Comparison of ENCODE assay signal across 1 cellular context in the genomic region with DNA sequence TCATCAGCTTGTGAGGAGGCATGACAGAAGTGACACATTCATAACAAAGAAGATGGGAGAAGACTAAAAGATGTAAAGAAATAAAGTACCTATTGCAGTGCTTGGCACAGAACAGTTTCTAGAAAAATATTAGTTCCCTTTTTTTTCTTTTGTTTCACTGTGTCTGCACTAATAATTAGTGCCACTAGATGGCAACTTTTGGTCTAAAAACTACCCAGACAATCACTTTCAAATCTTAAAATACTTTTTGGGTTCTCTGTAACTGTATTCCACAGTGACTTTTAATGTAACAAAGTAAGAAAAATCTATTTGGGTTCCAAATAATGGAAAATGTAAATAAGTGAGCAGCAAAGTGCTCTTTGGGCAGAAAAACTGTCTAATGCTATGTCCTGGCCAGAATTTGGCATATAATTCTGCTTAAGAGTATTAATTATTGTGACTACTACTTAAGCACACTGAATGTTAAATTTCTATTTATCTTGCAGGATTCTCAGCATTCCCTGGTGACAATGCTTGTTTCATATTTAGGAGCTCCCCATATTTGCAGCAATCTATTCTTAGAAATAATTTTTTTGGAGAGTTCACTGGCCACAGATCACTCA.
TF ChIP-seq lines count a peak whose summit lies in the region.

No MANE protein-coding gene starts in this region.

TF ChIP-seq in H1, 55 proteins besides CTCF, POLR2A, EP300 and RAD21 (continued from another document):
- TF ChIP-seq, protein P1, sequence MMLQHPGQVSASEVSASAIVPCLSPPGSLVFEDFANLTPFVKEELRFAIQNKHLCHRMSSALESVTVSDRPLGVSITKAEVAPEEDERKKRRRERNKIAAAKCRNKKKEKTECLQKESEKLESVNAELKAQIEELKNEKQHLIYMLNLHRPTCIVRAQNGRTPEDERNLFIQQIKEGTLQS (IDR thresholded peaks at IDR 0.05; ENCODE audit: insufficient read depth, low read depth, low read length), result no peak
- TF ChIP-seq SIRT6 (IDR thresholded peaks at IDR 0.05; ENCODE audit: low read length), result no peak
- TF ChIP-seq, protein P2, sequence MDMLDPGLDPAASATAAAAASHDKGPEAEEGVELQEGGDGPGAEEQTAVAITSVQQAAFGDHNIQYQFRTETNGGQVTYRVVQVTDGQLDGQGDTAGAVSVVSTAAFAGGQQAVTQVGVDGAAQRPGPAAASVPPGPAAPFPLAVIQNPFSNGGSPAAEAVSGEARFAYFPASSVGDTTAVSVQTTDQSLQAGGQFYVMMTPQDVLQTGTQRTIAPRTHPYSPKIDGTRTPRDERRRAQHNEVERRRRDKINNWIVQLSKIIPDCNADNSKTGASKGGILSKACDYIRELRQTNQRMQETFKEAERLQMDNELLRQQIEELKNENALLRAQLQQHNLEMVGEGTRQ (IDR thresholded peaks at IDR 0.05; ENCODE audit: low read length), result no peak
- no peak for TF ChIP-seq BACH1 (IDR thresholded peaks at IDR 0.05; ENCODE audit: low read length)
- TF ChIP-seq SUZ12 (IDR thresholded peaks at IDR 0.05; ENCODE audit: low read length), result no peak
- no peak for TF ChIP-seq RFX5 (IDR thresholded peaks at IDR 0.05; ENCODE audit: borderline replicate concordance, low read depth, low read length)
- no peak for TF ChIP-seq SRF (IDR thresholded peaks at IDR 0.05; ENCODE audit: low read depth, low read length)
- no peak for TF ChIP-seq KDM1A (IDR thresholded peaks at IDR 0.05; ENCODE audit: borderline replicate concordance, low read length)
- no peak for TF ChIP-seq SP2 (IDR thresholded peaks at IDR 0.05; ENCODE audit: low read length)
- no peak for TF ChIP-seq FOSL1 (IDR thresholded peaks at IDR 0.05; ENCODE audit: insufficient read depth, low read depth, low read length)
- TF ChIP-seq HDAC2 (IDR thresholded peaks at IDR 0.05; ENCODE audit: borderline replicate concordance in 1 of 2, low read depth in 2 of 2, low read length in 2 of 2), result no peak
- no peak for TF ChIP-seq CREB1 (IDR thresholded peaks at IDR 0.05)
- TF ChIP-seq RXRA (IDR thresholded peaks at IDR 0.05; ENCODE audit: insufficient read depth, low read depth, low read length), result no peak
